Comparison of ENCODE assay signal across 1 cellular context in the genomic region with DNA sequence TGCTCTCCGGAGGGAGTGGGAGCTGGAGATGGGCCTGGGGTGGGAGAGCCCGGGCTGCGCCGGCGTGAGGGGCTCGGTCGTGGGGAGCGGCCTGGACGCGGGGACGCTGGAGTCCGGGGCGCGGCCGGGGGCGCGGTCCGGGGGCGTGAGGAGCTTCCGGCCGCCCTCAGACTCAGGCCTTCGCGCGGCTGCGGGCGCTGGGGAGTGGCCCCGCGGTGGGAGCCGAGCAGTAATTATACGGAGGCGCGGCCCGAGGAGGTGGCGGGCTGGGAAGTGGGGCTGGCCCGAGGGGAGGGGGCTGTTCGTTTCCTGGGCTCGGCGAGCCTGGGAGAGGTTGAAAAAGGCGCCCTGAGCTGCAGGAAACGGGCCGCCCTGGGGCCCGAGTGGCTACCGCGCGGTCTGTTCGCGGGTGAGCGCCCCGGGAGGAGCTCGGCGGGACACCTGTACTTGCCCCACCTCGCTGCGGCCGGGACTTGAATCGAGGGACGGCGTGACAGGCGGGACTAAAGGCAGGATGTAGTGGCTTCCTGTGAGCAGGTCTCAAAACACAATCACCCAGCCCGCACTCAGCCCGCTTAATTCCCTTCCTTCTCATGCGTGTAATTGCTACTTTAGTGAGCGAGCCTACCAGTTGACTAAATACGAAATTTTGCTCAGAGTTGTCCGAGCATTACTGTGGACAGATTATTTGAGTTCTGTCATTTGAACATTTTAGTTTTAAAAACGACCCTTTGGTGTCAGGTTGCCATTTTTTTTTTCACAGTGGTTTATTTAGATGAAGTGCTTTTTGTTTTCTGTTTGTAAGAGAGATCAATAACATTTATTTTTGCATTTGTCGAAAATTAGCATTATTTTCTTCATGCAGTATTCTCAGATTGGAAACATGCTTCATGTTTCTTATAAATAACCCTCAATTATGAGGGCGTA.
TF ChIP-seq lines count a peak whose summit lies in the region.

No MANE protein-coding gene starts in this region.

TF ChIP-seq in HEK293, 187 proteins besides CTCF, POLR2A, EP300 and RAD21 (continued from another document and continues in another):
- TF ChIP-seq, protein P1, sequence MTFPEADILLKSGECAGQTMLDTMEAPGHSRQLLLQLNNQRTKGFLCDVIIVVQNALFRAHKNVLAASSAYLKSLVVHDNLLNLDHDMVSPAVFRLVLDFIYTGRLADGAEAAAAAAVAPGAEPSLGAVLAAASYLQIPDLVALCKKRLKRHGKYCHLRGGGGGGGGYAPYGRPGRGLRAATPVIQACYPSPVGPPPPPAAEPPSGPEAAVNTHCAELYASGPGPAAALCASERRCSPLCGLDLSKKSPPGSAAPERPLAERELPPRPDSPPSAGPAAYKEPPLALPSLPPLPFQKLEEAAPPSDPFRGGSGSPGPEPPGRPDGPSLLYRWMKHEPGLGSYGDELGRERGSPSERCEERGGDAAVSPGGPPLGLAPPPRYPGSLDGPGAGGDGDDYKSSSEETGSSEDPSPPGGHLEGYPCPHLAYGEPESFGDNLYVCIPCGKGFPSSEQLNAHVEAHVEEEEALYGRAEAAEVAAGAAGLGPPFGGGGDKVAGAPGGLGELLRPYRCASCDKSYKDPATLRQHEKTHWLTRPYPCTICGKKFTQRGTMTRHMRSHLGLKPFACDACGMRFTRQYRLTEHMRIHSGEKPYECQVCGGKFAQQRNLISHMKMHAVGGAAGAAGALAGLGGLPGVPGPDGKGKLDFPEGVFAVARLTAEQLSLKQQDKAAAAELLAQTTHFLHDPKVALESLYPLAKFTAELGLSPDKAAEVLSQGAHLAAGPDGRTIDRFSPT (tag by site-specific recombination; IDR thresholded peaks at IDR 0.05), result no peak
- TF ChIP-seq ZNF621 (tag by site-specific recombination; IDR thresholded peaks at IDR 0.05) (no peak), ZNF174 (tag by site-specific recombination; IDR thresholded peaks at IDR 0.05) (no peak), ZBTB48 (tag by site-specific recombination; IDR thresholded peaks at IDR 0.05) (no peak), GLIS1 (tag by site-specific recombination; IDR thresholded peaks at IDR 0.05) (peak; percentile 75), ZFP3 (tag by site-specific recombination; IDR thresholded peaks at IDR 0.05; ENCODE audit: low read depth) (no peak), GFI1B (tag by site-specific recombination; IDR thresholded peaks at IDR 0.05) (no peak), ZNF121 (tag by site-specific recombination; IDR thresholded peaks at IDR 0.05) (no peak), ZNF426 (tag by site-specific recombination; IDR thresholded peaks at IDR 0.05) (no peak), ZNF423 (tag by site-specific recombination; IDR thresholded peaks at IDR 0.05) (peak; percentile 94), ZNF701 (tag by site-specific recombination; IDR thresholded peaks at IDR 0.05) (no peak), ZNF768 (tag by site-specific recombination; IDR thresholded peaks at IDR 0.05) (no peak), KLF16 (tag by site-specific recombination; IDR thresholded peaks at IDR 0.05) (peak; percentile 86; the same call in 1 of the 2 replicates), ZNF776 (tag by site-specific recombination; IDR thresholded peaks at IDR 0.05; ENCODE audit: borderline replicate concordance) (no peak), ZNF354C (tag by site-specific recombination; IDR thresholded peaks at IDR 0.05; ENCODE audit: borderline replicate concordance, low read depth) (no peak), ZNF184 (tag by site-specific recombination; IDR thresholded peaks at IDR 0.05) (no peak), GLIS2 (tag by site-specific recombination; IDR thresholded peaks at IDR 0.05) (peak; percentile 97), REPIN1 (tag by site-specific recombination; IDR thresholded peaks at IDR 0.05; ENCODE audit: low read depth) (no peak), ZNF23 (tag by site-specific recombination; IDR thresholded peaks at IDR 0.05; ENCODE audit: borderline replicate concordance) (no peak), RBAK (tag by site-specific recombination; IDR thresholded peaks at IDR 0.05) (no peak), ZNF155 (tag by site-specific recombination; IDR thresholded peaks at IDR 0.05) (no peak), ZNF548 (tag by site-specific recombination; IDR thresholded peaks at IDR 0.05) (no peak), SCRT1 (tag by site-specific recombination; IDR thresholded peaks at IDR 0.05; ENCODE audit: borderline replicate concordance) (no peak), OVOL3 (tag by site-specific recombination; IDR thresholded peaks at IDR 0.05) (no peak), TRIM28 (IDR thresholded peaks at IDR 0.05; ENCODE audit: borderline replicate concordance, low read length) (no peak), WT1 (tag by site-specific recombination; IDR thresholded peaks at IDR 0.05) (0 out of 2 replicates have a peak, but pooled peaks have one; percentile 40), ZNF248 (tag by site-specific recombination; IDR thresholded peaks at IDR 0.05) (no peak), ZNF394 (tag by site-specific recombination; IDR thresholded peaks at IDR 0.05; ENCODE audit: borderline replicate concordance) (peak; percentile 19; the same call in 1 of the 2 replicates), ZNF114 (tag by site-specific recombination; IDR thresholded peaks at IDR 0.05) (no peak), GLI2 (tag by site-specific recombination; IDR thresholded peaks at IDR 0.05; ENCODE audit: borderline replicate concordance, low read depth) (no peak), ZFHX2 (tag by site-specific recombination; conservative IDR thresholded peaks at IDR 0.05) (peak; percentile 91), ZNF416 (tag by site-specific recombination; IDR thresholded peaks at IDR 0.05) (no peak), YY2 (tag by site-specific recombination; IDR thresholded peaks at IDR 0.05) (no peak), SP2 (tag by site-specific recombination; IDR thresholded peaks at IDR 0.05) (peak; percentile 89), ZNF266 (tag by site-specific recombination; IDR thresholded peaks at IDR 0.05; ENCODE audit: low read depth) (no peak), ZFP69B (tag by site-specific recombination; IDR thresholded peaks at IDR 0.05) (0 out of 2 replicates have a peak, but pooled peaks have one; percentile 36), ZFP41 (tag by site-specific recombination; IDR thresholded peaks at IDR 0.05; ENCODE audit: borderline replicate concordance) (no peak)
- TF ChIP-seq, protein P2, sequence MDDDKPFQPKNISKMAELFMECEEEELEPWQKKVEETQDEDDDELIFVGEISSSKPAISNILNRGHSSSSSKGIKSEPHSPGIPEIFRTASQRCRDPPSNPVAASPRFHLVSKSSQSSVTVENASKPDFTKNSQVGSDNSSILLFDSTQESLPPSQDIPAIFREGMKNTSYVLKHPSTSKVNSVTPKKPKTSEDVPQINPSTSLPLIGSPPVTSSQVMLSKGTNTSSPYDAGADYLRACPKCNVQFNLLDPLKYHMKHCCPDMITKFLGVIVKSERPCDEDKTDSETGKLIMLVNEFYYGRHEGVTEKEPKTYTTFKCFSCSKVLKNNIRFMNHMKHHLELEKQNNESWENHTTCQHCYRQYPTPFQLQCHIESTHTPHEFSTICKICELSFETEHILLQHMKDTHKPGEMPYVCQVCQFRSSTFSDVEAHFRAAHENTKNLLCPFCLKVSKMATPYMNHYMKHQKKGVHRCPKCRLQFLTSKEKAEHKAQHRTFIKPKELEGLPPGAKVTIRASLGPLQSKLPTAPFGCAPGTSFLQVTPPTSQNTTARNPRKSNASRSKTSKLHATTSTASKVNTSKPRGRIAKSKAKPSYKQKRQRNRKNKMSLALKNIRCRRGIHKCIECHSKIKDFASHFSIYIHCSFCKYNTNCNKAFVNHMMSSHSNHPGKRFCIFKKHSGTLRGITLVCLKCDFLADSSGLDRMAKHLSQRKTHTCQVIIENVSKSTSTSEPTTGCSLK (tag by site-specific recombination; IDR thresholded peaks at IDR 0.05), result no peak
- TF ChIP-seq, protein P3, sequence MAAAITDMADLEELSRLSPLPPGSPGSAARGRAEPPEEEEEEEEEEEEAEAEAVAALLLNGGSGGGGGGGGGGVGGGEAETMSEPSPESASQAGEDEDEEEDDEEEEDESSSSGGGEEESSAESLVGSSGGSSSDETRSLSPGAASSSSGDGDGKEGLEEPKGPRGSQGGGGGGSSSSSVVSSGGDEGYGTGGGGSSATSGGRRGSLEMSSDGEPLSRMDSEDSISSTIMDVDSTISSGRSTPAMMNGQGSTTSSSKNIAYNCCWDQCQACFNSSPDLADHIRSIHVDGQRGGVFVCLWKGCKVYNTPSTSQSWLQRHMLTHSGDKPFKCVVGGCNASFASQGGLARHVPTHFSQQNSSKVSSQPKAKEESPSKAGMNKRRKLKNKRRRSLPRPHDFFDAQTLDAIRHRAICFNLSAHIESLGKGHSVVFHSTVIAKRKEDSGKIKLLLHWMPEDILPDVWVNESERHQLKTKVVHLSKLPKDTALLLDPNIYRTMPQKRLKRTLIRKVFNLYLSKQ (tag by site-specific recombination; IDR thresholded peaks at IDR 0.05; ENCODE audit: borderline replicate concordance), result no peak
- TF ChIP-seq, protein P4, sequence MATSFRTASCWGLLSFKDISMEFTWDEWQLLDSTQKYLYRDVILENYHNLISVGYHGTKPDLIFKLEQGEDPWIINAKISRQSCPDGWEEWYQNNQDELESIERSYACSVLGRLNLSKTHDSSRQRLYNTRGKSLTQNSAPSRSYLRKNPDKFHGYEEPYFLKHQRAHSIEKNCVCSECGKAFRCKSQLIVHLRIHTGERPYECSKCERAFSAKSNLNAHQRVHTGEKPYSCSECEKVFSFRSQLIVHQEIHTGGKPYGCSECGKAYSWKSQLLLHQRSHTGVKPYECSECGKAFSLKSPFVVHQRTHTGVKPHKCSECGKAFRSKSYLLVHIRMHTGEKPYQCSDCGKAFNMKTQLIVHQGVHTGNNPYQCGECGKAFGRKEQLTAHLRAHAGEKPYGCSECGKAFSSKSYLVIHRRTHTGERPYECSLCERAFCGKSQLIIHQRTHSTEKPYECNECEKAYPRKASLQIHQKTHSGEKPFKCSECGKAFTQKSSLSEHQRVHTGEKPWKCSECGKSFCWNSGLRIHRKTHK (tag by site-specific recombination; IDR thresholded peaks at IDR 0.05), result no peak
- TF ChIP-seq, protein P5, sequence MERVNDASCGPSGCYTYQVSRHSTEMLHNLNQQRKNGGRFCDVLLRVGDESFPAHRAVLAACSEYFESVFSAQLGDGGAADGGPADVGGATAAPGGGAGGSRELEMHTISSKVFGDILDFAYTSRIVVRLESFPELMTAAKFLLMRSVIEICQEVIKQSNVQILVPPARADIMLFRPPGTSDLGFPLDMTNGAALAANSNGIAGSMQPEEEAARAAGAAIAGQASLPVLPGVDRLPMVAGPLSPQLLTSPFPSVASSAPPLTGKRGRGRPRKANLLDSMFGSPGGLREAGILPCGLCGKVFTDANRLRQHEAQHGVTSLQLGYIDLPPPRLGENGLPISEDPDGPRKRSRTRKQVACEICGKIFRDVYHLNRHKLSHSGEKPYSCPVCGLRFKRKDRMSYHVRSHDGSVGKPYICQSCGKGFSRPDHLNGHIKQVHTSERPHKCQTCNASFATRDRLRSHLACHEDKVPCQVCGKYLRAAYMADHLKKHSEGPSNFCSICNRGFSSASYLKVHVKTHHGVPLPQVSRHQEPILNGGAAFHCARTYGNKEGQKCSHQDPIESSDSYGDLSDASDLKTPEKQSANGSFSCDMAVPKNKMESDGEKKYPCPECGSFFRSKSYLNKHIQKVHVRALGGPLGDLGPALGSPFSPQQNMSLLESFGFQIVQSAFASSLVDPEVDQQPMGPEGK (tag by site-specific recombination; IDR thresholded peaks at IDR 0.05), result peak; percentile 93
- TF ChIP-seq, protein P6, sequence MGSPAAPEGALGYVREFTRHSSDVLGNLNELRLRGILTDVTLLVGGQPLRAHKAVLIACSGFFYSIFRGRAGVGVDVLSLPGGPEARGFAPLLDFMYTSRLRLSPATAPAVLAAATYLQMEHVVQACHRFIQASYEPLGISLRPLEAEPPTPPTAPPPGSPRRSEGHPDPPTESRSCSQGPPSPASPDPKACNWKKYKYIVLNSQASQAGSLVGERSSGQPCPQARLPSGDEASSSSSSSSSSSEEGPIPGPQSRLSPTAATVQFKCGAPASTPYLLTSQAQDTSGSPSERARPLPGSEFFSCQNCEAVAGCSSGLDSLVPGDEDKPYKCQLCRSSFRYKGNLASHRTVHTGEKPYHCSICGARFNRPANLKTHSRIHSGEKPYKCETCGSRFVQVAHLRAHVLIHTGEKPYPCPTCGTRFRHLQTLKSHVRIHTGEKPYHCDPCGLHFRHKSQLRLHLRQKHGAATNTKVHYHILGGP (tag by site-specific recombination; IDR thresholded peaks at IDR 0.05), result no peak
- TF ChIP-seq, protein P7, sequence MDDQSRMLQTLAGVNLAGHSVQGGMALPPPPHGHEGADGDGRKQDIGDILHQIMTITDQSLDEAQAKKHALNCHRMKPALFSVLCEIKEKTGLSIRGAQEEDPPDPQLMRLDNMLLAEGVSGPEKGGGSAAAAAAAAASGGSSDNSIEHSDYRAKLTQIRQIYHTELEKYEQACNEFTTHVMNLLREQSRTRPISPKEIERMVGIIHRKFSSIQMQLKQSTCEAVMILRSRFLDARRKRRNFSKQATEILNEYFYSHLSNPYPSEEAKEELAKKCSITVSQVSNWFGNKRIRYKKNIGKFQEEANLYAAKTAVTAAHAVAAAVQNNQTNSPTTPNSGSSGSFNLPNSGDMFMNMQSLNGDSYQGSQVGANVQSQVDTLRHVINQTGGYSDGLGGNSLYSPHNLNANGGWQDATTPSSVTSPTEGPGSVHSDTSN (CRISPR knock-in tag; IDR thresholded peaks at IDR 0.05), result no peak
- TF ChIP-seq, protein P8, sequence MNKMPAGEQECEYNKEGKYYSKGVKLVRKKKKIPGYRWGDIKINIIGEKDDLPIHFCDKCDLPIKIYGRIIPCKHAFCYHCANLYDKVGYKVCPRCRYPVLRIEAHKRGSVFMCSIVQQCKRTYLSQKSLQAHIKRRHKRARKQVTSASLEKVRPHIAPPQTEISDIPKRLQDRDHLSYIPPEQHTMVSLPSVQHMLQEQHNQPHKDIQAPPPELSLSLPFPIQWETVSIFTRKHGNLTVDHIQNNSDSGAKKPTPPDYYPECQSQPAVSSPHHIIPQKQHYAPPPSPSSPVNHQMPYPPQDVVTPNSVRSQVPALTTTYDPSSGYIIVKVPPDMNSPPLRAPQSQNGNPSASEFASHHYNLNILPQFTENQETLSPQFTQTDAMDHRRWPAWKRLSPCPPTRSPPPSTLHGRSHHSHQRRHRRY (tag by site-specific recombination; IDR thresholded peaks at IDR 0.05), result no peak
- TF ChIP-seq, protein P9, sequence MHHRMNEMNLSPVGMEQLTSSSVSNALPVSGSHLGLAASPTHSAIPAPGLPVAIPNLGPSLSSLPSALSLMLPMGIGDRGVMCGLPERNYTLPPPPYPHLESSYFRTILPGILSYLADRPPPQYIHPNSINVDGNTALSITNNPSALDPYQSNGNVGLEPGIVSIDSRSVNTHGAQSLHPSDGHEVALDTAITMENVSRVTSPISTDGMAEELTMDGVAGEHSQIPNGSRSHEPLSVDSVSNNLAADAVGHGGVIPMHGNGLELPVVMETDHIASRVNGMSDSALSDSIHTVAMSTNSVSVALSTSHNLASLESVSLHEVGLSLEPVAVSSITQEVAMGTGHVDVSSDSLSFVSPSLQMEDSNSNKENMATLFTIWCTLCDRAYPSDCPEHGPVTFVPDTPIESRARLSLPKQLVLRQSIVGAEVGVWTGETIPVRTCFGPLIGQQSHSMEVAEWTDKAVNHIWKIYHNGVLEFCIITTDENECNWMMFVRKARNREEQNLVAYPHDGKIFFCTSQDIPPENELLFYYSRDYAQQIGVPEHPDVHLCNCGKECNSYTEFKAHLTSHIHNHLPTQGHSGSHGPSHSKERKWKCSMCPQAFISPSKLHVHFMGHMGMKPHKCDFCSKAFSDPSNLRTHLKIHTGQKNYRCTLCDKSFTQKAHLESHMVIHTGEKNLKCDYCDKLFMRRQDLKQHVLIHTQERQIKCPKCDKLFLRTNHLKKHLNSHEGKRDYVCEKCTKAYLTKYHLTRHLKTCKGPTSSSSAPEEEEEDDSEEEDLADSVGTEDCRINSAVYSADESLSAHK (tag by site-specific recombination; IDR thresholded peaks at IDR 0.05), result no peak
